Comparison of ENCODE assay signal across 8 cellular contexts in genomic region chr2:135876066-135876711, GRCh38. TPM values are rescaled to one million over a fixed set of nuclear protein-coding genes. Genes with fewer than 3 reads are reported as not detected.
DNase-seq lines count a peak whose midpoint lies in the region; TF ChIP-seq lines count a peak whose summit lies in the region.

MCM6 (minus strand) TSS chr2:135876443; CDS start chr2:135876365, 78 bp downstream.

- peak within 1 kb of the TSS; percentile 91 for H3K4me3 Mint-ChIP-seq in activated naive CD4-positive, alpha-beta T cell treated with anti-CD3 and anti-CD28 coated beads for 36 hours

- H3K9me3 Mint-ChIP-seq in activated naive CD4-positive, alpha-beta T cell treated with anti-CD3 and anti-CD28 coated beads for 36 hours = no peaks in the 10 kb centered on the region

- H3K27ac ChIP-seq in suprapubic skin = peak within 1 kb of the TSS; percentile 87

- peaks cover 49% of the 10 kb centered on the region for H3K36me3 Mint-ChIP-seq in activated naive CD4-positive, alpha-beta T cell treated with anti-CD3 and anti-CD28 coated beads for 36 hours (ENCODE audit: low read depth)

- TF ChIP-seq CTCF in HFF-Myc (IDR thresholded peaks at IDR 0.05; ENCODE audit: low read depth, low read length, missing control alignments) (no peak), suprapubic skin (IDR thresholded peaks at IDR 0.05) (peak in 1 of 2 donors; percentile 13)

- H3K36me3 ChIP-seq in suprapubic skin = peaks cover 2% of the 10 kb centered on the region

- TF ChIP-seq EP300 in suprapubic skin (IDR thresholded peaks at IDR 0.05) = no peak

- peak within 1 kb of the TSS; percentile 99 for H3K27ac Mint-ChIP-seq in activated naive CD4-positive, alpha-beta T cell treated with anti-CD3 and anti-CD28 coated beads for 36 hours

- H3K4me3 ChIP-seq in HFF-Myc (replicated peaks; ENCODE audit: low read depth, low read length) = peak within 1 kb of the TSS; percentile 82
- H3K4me3 ChIP-seq in suprapubic skin = peak within 1 kb of the TSS; percentile 91

- H3K4me1 Mint-ChIP-seq in activated naive CD4-positive, alpha-beta T cell treated with anti-CD3 and anti-CD28 coated beads for 36 hours (ENCODE audit: low read depth) = peaks cover 39% of the 10 kb centered on the region

- WGBS in suprapubic skin = 1% methylated on average over 40 of the region's 71 CpGs

- H3K4me1 ChIP-seq in suprapubic skin = peaks cover 20% of the 10 kb centered on the region

- no peaks in the 10 kb centered on the region for H3K27me3 Mint-ChIP-seq in activated naive CD4-positive, alpha-beta T cell treated with anti-CD3 and anti-CD28 coated beads for 36 hours (ENCODE audit: low read depth)

- intact Hi-C loops in activated naive CD4-positive, alpha-beta T cell treated with anti-CD3 and anti-CD28 coated beads for 36 hours (cut with micrococcal nuclease) = loop anchor here (1.0 to 2.0 kb wide), 10 partner anchors 56 to 958 kb away; partner anchors contain the start of genes CCNT2, DARS1, R3HDM1 and RAB3GAP1

- no peaks in the 10 kb centered on the region for H3K9me3 ChIP-seq in suprapubic skin

- DNase-seq in GM04503 (ENCODE audit: low read depth) (peak; percentile 89), HFF-Myc (ENCODE audit: extremely low read depth, low read depth) (peak; percentile 98), NAMALWA (ENCODE audit: low spot score) (peak; percentile 99), SK-N-DZ (ENCODE audit: low spot score) (peak; percentile 99), globus pallidus (ENCODE audit: low spot score) (peak; percentile 93), nucleus accumbens (lab: John Stamatoyannopoulos, UW) (peak; percentile 60 to 97 (median 89)), suprapubic skin (ENCODE audit: low spot score in 2 of 2) (peak; percentile 98)
- DNase-seq in activated naive CD4-positive, alpha-beta T cell treated with anti-CD3 and anti-CD28 coated beads for 36 hours = peak; percentile 100

- no peaks in the 10 kb centered on the region for H3K27me3 ChIP-seq in suprapubic skin

- TF ChIP-seq POLR2A in suprapubic skin (IDR thresholded peaks at IDR 0.05) = no peak

- CTCF ChIA-PET in activated naive CD4-positive, alpha-beta T cell treated with anti-CD3 and anti-CD28 coated beads for 36 hours (lab: Charles Lee) = interaction anchor here (0.7 to 2.4 kb wide), 5 partner anchors 21 to 506 kb away, joined by 3 to 6 read pairs (median 3); no protein-coding TSS in a partner anchor

RNA-seq across cellular contexts. Expression of gene MCM6, which starts in this region (rescaled TPM):
- polyA plus RNA-seq in SK-N-DZ (2014; cell fraction: cytosol; rRNA removed) = 42.9 and 43.5 TPM in 2 replicates
- polyA plus RNA-seq in SK-N-DZ (2014; cell fraction: nucleus; rRNA removed) = 30.6 and 43.4 TPM in 2 replicates
- 100 to 1,000 TPM; 221 to 226 TPM for total RNA-seq in activated naive CD4-positive, alpha-beta T cell treated with anti-CD3 and anti-CD28 coated beads for 36 hours
- total RNA-seq in suprapubic skin = 10 to 100 TPM in 1 of 4 donors, 1 to 10 TPM in 3; 6.6 to 13.5 (median 7.8) TPM

Comparison
In these comparisons a context has a peak if more than half of its experiments do, and no peak if none do; other contexts are left out.
1. Peak in every context shown above with its lines: DNase-seq, H3K4me3 ChIP-seq and H3K27ac ChIP-seq.
2. RNA of gene MCM6 (total RNA-seq): 221 to 226 TPM in activated naive CD4-positive, alpha-beta T cell treated with anti-CD3 and anti-CD28 coated beads for 36 hours; 6.6 to 13.5 TPM in suprapubic skin; every median in the first group is over 10 times any median in the second.